ENCODE assay signal across 8 cellular contexts in genomic region chr2:10832228-10832936, GRCh38. TPM values are rescaled to one million over a fixed set of nuclear protein-coding genes. Genes with fewer than 3 reads are reported as not detected.
DNase-seq lines count a peak whose midpoint lies in the region; ATAC-seq lines count a peak whose summit lies in the region.

No MANE protein-coding gene starts in this region.

- no peak overlapping the region for H3K4me3 Mint-ChIP-seq in CD4-positive, CD25-positive, alpha-beta regulatory T cell
- H3K4me3 Mint-ChIP-seq in activated CD4-positive, alpha-beta memory T cell treated with anti-CD3 and anti-CD28 coated beads, Interleukin-2, amount 10 ng/mL, durations not matched to agents 7 days and 5 days = no peak overlapping the region

- CTCF ChIA-PET in activated CD4-positive, alpha-beta memory T cell treated with anti-CD3 and anti-CD28 coated beads, Interleukin-2, amount 10 ng/mL, durations not matched to agents 7 days and 5 days (lab: Charles Lee) = interaction anchor here (0.5 to 5.6 kb wide), 36 partner anchors 9 to 752 kb away, joined by 3 to 72 read pairs (median 4); partner anchors contain the start of gene PDIA6

- no peak overlapping the region for H3K27ac ChIP-seq in CD4-positive, CD25-positive, alpha-beta regulatory T cell (ENCODE audit: insufficient read depth, low read length, poor library complexity, severe bottlenecking)

- peak overlapping the region in 1 of 3 donors; percentile 68 for H3K27ac Mint-ChIP-seq in CD4-positive, CD25-positive, alpha-beta regulatory T cell
- H3K27ac Mint-ChIP-seq in activated CD4-positive, alpha-beta memory T cell treated with anti-CD3 and anti-CD28 coated beads, Interleukin-2, amount 10 ng/mL, durations not matched to agents 7 days and 5 days = no peak overlapping the region

- peak; percentile 86 to 91 for ATAC-seq in CD4-positive, CD25-positive, alpha-beta regulatory T cell (ENCODE audit: low read depth in 2 of 2)
- peak; percentile 82 for ATAC-seq in GM19397 (IDR thresholded peaks at IDR 0.05; ENCODE audit: unreplicated experiment)
- ATAC-seq in HG03565 (IDR thresholded peaks at IDR 0.05; ENCODE audit: unreplicated experiment) = peak; percentile 58

- H3K36me3 ChIP-seq in CD4-positive, CD25-positive, alpha-beta regulatory T cell (ENCODE audit: control insufficient read depth, insufficient read depth, low read length) = no peaks in the 10 kb centered on the region

- peaks cover 0 to 2% (median 0%) of the 10 kb centered on the region in 7 donors for H3K9me3 Mint-ChIP-seq in CD4-positive, CD25-positive, alpha-beta regulatory T cell
- no peaks in the 10 kb centered on the region for H3K9me3 Mint-ChIP-seq in activated CD4-positive, alpha-beta memory T cell treated with anti-CD3 and anti-CD28 coated beads, Interleukin-2, amount 10 ng/mL, durations not matched to agents 7 days and 5 days

- no peaks in the 10 kb centered on the region for H3K36me3 Mint-ChIP-seq in CD4-positive, CD25-positive, alpha-beta regulatory T cell
- H3K36me3 Mint-ChIP-seq in activated CD4-positive, alpha-beta memory T cell treated with anti-CD3 and anti-CD28 coated beads, Interleukin-2, amount 10 ng/mL, durations not matched to agents 7 days and 5 days (ENCODE audit: low read depth) = no peaks in the 10 kb centered on the region

- no peak overlapping the region for H3K4me3 ChIP-seq in CD4-positive, CD25-positive, alpha-beta regulatory T cell (ENCODE audit: low read depth, low read length)

- no peaks in the 10 kb centered on the region for H3K9me3 ChIP-seq in CD4-positive, CD25-positive, alpha-beta regulatory T cell (ENCODE audit: control insufficient read depth in 2 of 2, low read length in 2 of 2)

- H3K27me3 Mint-ChIP-seq in CD4-positive, CD25-positive, alpha-beta regulatory T cell = peaks cover 12% of the 10 kb centered on the region
- H3K27me3 Mint-ChIP-seq in activated CD4-positive, alpha-beta memory T cell treated with anti-CD3 and anti-CD28 coated beads, Interleukin-2, amount 10 ng/mL, durations not matched to agents 7 days and 5 days = peaks cover 16% of the 10 kb centered on the region

- H3K4me1 Mint-ChIP-seq in CD4-positive, CD25-positive, alpha-beta regulatory T cell = peaks cover 0 to 14% (median 6%) of the 10 kb centered on the region in 4 donors
- peaks cover 4% of the 10 kb centered on the region for H3K4me1 Mint-ChIP-seq in activated CD4-positive, alpha-beta memory T cell treated with anti-CD3 and anti-CD28 coated beads, Interleukin-2, amount 10 ng/mL, durations not matched to agents 7 days and 5 days

- peak; percentile 63 to 78 (median 75) for DNase-seq in CD4-positive, CD25-positive, alpha-beta regulatory T cell
- DNase-seq in NCI-H748 (lab: John Stamatoyannopoulos, UW; ENCODE audit: unreplicated experiment) (peak; percentile 93), medulla oblongata (ENCODE audit: extremely low spot score) (peak; percentile 82)
- DNase-seq in activated CD4-positive, alpha-beta memory T cell treated with anti-CD3 and anti-CD28 coated beads, Interleukin-2, amount 10 ng/mL, durations not matched to agents 7 days and 5 days = peak; percentile 82
- peak; percentile 78 for DNase-seq in effector CD4-positive, alpha-beta T cell
- peak; percentile 61 for DNase-seq in stimulated activated CD8-positive, alpha-beta memory T cell treated with anti-CD3 and anti-CD28 coated beads, Interleukin-15, amount 100 ng/mL, for 1 hour (ENCODE audit: low read depth)

- POLR2A ChIA-PET in activated CD4-positive, alpha-beta memory T cell treated with anti-CD3 and anti-CD28 coated beads, Interleukin-2, amount 10 ng/mL, durations not matched to agents 7 days and 5 days (lab: Charles Lee) = interaction anchor here (0.8 kb wide), 1 partner anchor 20 kb away, joined by 3 read pairs; the partner anchor contains the start of gene PDIA6

- peaks cover 13% of the 10 kb centered on the region for H3K4me1 ChIP-seq in CD4-positive, CD25-positive, alpha-beta regulatory T cell (ENCODE audit: control insufficient read depth, insufficient read depth, low read length, poor library complexity, severe bottlenecking)

- H3K27me3 ChIP-seq in CD4-positive, CD25-positive, alpha-beta regulatory T cell (ENCODE audit: control insufficient read depth, insufficient read depth, low read length) = no peaks in the 10 kb centered on the region

RNA-seq across cellular contexts. Expression of gene PDIA6, which starts 19.8 kb away (rescaled TPM):
- total RNA-seq in CD4-positive, CD25-positive, alpha-beta regulatory T cell = 48.0 TPM
- polyA plus RNA-seq in CD4-positive, CD25-positive, alpha-beta regulatory T cell = 100 to 1,000 TPM; 115 to 186 (median 136) TPM
- total RNA-seq in activated CD4-positive, alpha-beta memory T cell treated with anti-CD3 and anti-CD28 coated beads, Interleukin-2, amount 10 ng/mL, durations not matched to agents 7 days and 5 days = 100 to 1,000 TPM; 161 to 165 TPM
